In genomic region chr6:34223381-34223963, GRCh38 we compare ENCODE assay signal across 8 cellular contexts. TPM values are rescaled to one million over a fixed set of nuclear protein-coding genes. Genes with fewer than 3 reads are reported as not detected.
DNase-seq lines count a peak whose midpoint lies in the region; ATAC-seq, FAIRE-seq and TF ChIP-seq lines count a peak whose summit lies in the region.

No MANE protein-coding gene starts in this region.

- H3K9me3 ChIP-seq in iPS-18c (ENCODE audit: control insufficient read depth, insufficient read depth, low read length): no peaks in the 10 kb centered on the region

- FAIRE-seq in RCC 7860 (lab: Jason Lieb, UNC): no peak

- H3K4me3 ChIP-seq in iPS-18c (ENCODE audit: insufficient read depth, low read depth, low read length): peak overlapping the region; percentile 51

- ATAC-seq in GM18505 (IDR thresholded peaks at IDR 0.05; ENCODE audit: unreplicated experiment) (peak; percentile 4), HG02943 (IDR thresholded peaks at IDR 0.05; ENCODE audit: low read depth, unreplicated experiment) (peak; percentile 20), HG03442 (IDR thresholded peaks at IDR 0.05; ENCODE audit: unreplicated experiment) (no peak)
- ATAC-seq in activated naive CD8-positive, alpha-beta T cell treated with anti-CD3 and anti-CD28 coated beads, Interleukin-2, amount 10 ng/mL, durations not matched to agents 7 days and 5 days (ENCODE audit: low read depth): no peak
- ATAC-seq in stimulated activated naive CD8-positive, alpha-beta T cell treated with anti-CD3 and anti-CD28 coated beads, Interleukin-15, amount 100 ng/mL, for 72 hours: peak; percentile 52

- POLR2A ChIA-PET in activated naive CD8-positive, alpha-beta T cell treated with anti-CD3 and anti-CD28 coated beads, Interleukin-2, amount 10 ng/mL, durations not matched to agents 7 days and 5 days (lab: Charles Lee): interaction anchor here (0.5 to 3.7 kb wide), 13 partner anchors 9 to 203 kb away, joined by 3 to 72 read pairs (median 4); partner anchors contain the start of genes HMGA1, NUDT3, RPS10 and SMIM29

- no peak for TF ChIP-seq POLR2A in GM18505 (IDR thresholded peaks at IDR 0.05; ENCODE audit: borderline replicate concordance, extremely low read depth, insufficient read depth, insufficient read length)

- H3K27me3 Mint-ChIP-seq in activated naive CD8-positive, alpha-beta T cell treated with anti-CD3 and anti-CD28 coated beads, Interleukin-2, amount 10 ng/mL, durations not matched to agents 7 days and 5 days: no peaks in the 10 kb centered on the region
- no peaks in the 10 kb centered on the region for H3K27me3 Mint-ChIP-seq in stimulated activated naive CD8-positive, alpha-beta T cell treated with anti-CD3 and anti-CD28 coated beads, Interleukin-15, amount 100 ng/mL, for 72 hours

- H3K4me1 Mint-ChIP-seq in activated naive CD8-positive, alpha-beta T cell treated with anti-CD3 and anti-CD28 coated beads, Interleukin-2, amount 10 ng/mL, durations not matched to agents 7 days and 5 days: peaks cover 18% of the 10 kb centered on the region
- H3K4me1 Mint-ChIP-seq in stimulated activated naive CD8-positive, alpha-beta T cell treated with anti-CD3 and anti-CD28 coated beads, Interleukin-15, amount 100 ng/mL, for 72 hours: peaks cover 49% of the 10 kb centered on the region

- H3K36me3 Mint-ChIP-seq in activated naive CD8-positive, alpha-beta T cell treated with anti-CD3 and anti-CD28 coated beads, Interleukin-2, amount 10 ng/mL, durations not matched to agents 7 days and 5 days: no peaks in the 10 kb centered on the region

- peak overlapping the region; percentile 73 for H3K4me3 Mint-ChIP-seq in activated naive CD8-positive, alpha-beta T cell treated with anti-CD3 and anti-CD28 coated beads, Interleukin-2, amount 10 ng/mL, durations not matched to agents 7 days and 5 days
- H3K4me3 Mint-ChIP-seq in stimulated activated naive CD8-positive, alpha-beta T cell treated with anti-CD3 and anti-CD28 coated beads, Interleukin-15, amount 100 ng/mL, for 72 hours: peak overlapping the region; percentile 50 to 87

- peak overlapping the region; percentile 86 for H3K27ac Mint-ChIP-seq in activated naive CD8-positive, alpha-beta T cell treated with anti-CD3 and anti-CD28 coated beads, Interleukin-2, amount 10 ng/mL, durations not matched to agents 7 days and 5 days
- peak overlapping the region in 1 of 2 donors; percentile 88 for H3K27ac Mint-ChIP-seq in stimulated activated naive CD8-positive, alpha-beta T cell treated with anti-CD3 and anti-CD28 coated beads, Interleukin-15, amount 100 ng/mL, for 72 hours

- DNase-seq in activated naive CD8-positive, alpha-beta T cell treated with anti-CD3 and anti-CD28 coated beads, Interleukin-2, amount 10 ng/mL, durations not matched to agents 7 days and 5 days: no peak
- no peak for DNase-seq in stimulated activated naive CD8-positive, alpha-beta T cell treated with anti-CD3 and anti-CD28 coated beads, Interleukin-15, amount 100 ng/mL, for 72 hours
- DNase-seq in DMS153 treated with DMSO at 0.1 percent for 48 hours (lab: John Stamatoyannopoulos, UW; ENCODE audit: unreplicated experiment) (no peak), RCC 7860 (ENCODE audit: low spot score) (no peak)

- H3K9me3 Mint-ChIP-seq in activated naive CD8-positive, alpha-beta T cell treated with anti-CD3 and anti-CD28 coated beads, Interleukin-2, amount 10 ng/mL, durations not matched to agents 7 days and 5 days: no peaks in the 10 kb centered on the region
- no peaks in the 10 kb centered on the region for H3K9me3 Mint-ChIP-seq in stimulated activated naive CD8-positive, alpha-beta T cell treated with anti-CD3 and anti-CD28 coated beads, Interleukin-15, amount 100 ng/mL, for 72 hours

RNA-seq across cellular contexts. Expression of gene HMGA1, which starts 13.2 kb away (rescaled TPM):
- total RNA-seq in activated naive CD8-positive, alpha-beta T cell treated with anti-CD3 and anti-CD28 coated beads, Interleukin-2, amount 10 ng/mL, durations not matched to agents 7 days and 5 days: 100 to 1,000 TPM; 233 to 247 TPM

RNA-seq across cellular contexts. Expression of gene SMIM29, which starts 25.3 kb away (rescaled TPM):
- 10 to 100 TPM; 24.4 to 28.3 TPM for total RNA-seq in activated naive CD8-positive, alpha-beta T cell treated with anti-CD3 and anti-CD28 coated beads, Interleukin-2, amount 10 ng/mL, durations not matched to agents 7 days and 5 days

Comparison
In these comparisons a context has a peak if more than half of its experiments do, and no peak if none do; other contexts are left out.
1. ATAC-seq: peak in GM18505 (single experiment), HG02943 (single experiment) and stimulated activated naive CD8-positive, alpha-beta T cell treated with anti-CD3 and anti-CD28 coated beads, Interleukin-15, amount 100 ng/mL, for 72 hours (single experiment); none in activated naive CD8-positive, alpha-beta T cell treated with anti-CD3 and anti-CD28 coated beads, Interleukin-2, amount 10 ng/mL, durations not matched to agents 7 days and 5 days (single experiment) and HG03442 (single experiment).